ENCODE assay signal across 1 cellular context in the genomic region with DNA sequence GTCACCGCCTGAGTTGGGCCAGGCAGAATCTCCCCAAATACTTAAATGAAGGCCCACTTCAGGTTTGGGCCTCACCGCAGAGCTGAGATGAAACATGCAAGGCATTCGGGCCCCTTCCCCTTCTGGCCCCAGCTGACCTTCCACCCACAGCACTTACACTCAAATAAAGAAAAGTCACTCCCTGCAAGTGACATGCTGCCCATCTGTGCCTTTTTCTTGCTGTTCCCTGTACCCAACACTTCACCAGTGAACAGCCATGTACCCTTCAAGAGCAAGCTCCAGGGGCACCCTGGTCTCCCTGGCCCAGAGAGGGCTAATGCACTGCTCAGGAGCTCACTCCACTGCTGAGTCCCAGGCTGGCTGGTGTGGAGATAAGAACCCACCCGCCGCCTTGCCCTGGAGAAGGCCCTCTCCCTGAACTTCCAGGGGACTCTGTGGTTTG.
TF ChIP-seq lines count a peak whose summit lies in the region.

No MANE protein-coding gene starts in this region.

TF ChIP-seq in H1, 55 proteins besides CTCF, POLR2A, EP300 and RAD21:
- TF ChIP-seq SIX5 (IDR thresholded peaks at IDR 0.05; ENCODE audit: low read depth, low read length) (no peak), GABPA (IDR thresholded peaks at IDR 0.05; ENCODE audit: borderline replicate concordance, insufficient read depth, low read length) (no peak), BACH1 (IDR thresholded peaks at IDR 0.05; ENCODE audit: low read length) (no peak), CHD2 (IDR thresholded peaks at IDR 0.05; ENCODE audit: low read length) (no peak), CREB1 (IDR thresholded peaks at IDR 0.05) (no peak), JUN (IDR thresholded peaks at IDR 0.05; ENCODE audit: low read depth, low read length) (no peak), RBBP5 (IDR thresholded peaks at IDR 0.05; ENCODE audit: borderline replicate concordance, low read depth, low read length) (no peak), CBX8 (IDR thresholded peaks at IDR 0.05; ENCODE audit: borderline replicate concordance, low read depth, low read length) (no peak), MAX (IDR thresholded peaks at IDR 0.05) (no peak), KDM4A (IDR thresholded peaks at IDR 0.05; ENCODE audit: low read depth, low read length, severe bottlenecking) (no peak), SP1 (IDR thresholded peaks at IDR 0.05; ENCODE audit: low read depth, low read length) (no peak), SIRT6 (IDR thresholded peaks at IDR 0.05; ENCODE audit: low read length) (no peak), RFX5 (IDR thresholded peaks at IDR 0.05; ENCODE audit: borderline replicate concordance, low read depth, low read length) (no peak), SUZ12 (IDR thresholded peaks at IDR 0.05; ENCODE audit: low read length) (no peak)
